Comparison of ENCODE assay signal across 8 cellular contexts in genomic region chr18:32552421-32553030, GRCh38.
DNase-seq lines count a peak whose midpoint lies in the region; ATAC-seq and TF ChIP-seq lines count a peak whose summit lies in the region.

No MANE protein-coding gene starts in this region.

- TF ChIP-seq CTCF in coronary artery (IDR thresholded peaks at IDR 0.05) (peak; percentile 40), lower lobe of right lung (IDR thresholded peaks at IDR 0.05) (peak; percentile 78)

- intact Hi-C loops in lower lobe of right lung (cut with DNase I): loop anchor here (5.0 to 10.0 kb wide), 2 partner anchors 278 to 395 kb away; no protein-coding TSS in a partner anchor

- H3K4me3 ChIP-seq in coronary artery: no peak overlapping the region
- no peak overlapping the region for H3K4me3 ChIP-seq in lower lobe of right lung

- ATAC-seq in GM18868 (IDR thresholded peaks at IDR 0.05; ENCODE audit: unreplicated experiment): peak; percentile 87
- ATAC-seq in HG03066 (IDR thresholded peaks at IDR 0.05; ENCODE audit: low read depth, unreplicated experiment): peak; percentile 86
- peak; percentile 33 to 64 for ATAC-seq in activated CD4-positive, CD25-positive, alpha-beta regulatory T cell treated with anti-CD3 and anti-CD28 coated beads, Interleukin-2, amount 50 U/mL, for 24 hours
- ATAC-seq in lower lobe of right lung: peak; percentile 87 to 89

- H3K4me1 ChIP-seq in lower lobe of right lung: no peaks in the 10 kb centered on the region

- H3K36me3 ChIP-seq in lower lobe of right lung: no peaks in the 10 kb centered on the region

- H3K27ac ChIP-seq in coronary artery (no peak overlapping the region), lower lobe of right lung (no peak overlapping the region)

- no peaks in the 10 kb centered on the region for H3K9me3 ChIP-seq in lower lobe of right lung

- DNase-seq in AG20443 (ENCODE audit: low spot score) (peak; percentile 73), NCI-H2227 (lab: John Stamatoyannopoulos, UW; ENCODE audit: unreplicated experiment) (peak; percentile 54), coronary artery (ENCODE audit: low spot score) (no peak), lower lobe of right lung (no peak)
- DNase-seq in stimulated activated CD8-positive, alpha-beta memory T cell treated with anti-CD3 and anti-CD28 coated beads, Interleukin-4, amount 100 ng/mL, for 1 hour (ENCODE audit: low read depth in 2 of 2, low spot score in 1 of 2): peak; percentile 3 to 21

- peaks cover 10% of the 10 kb centered on the region for H3K27me3 ChIP-seq in lower lobe of right lung (ENCODE audit: low read depth)

Comparison
In these comparisons a context has a peak if more than half of its experiments do, and no peak if none do; other contexts are left out.
1. DNase-seq: peak in AG20443 (single experiment), NCI-H2227 (single experiment) and stimulated activated CD8-positive, alpha-beta memory T cell treated with anti-CD3 and anti-CD28 coated beads, Interleukin-4, amount 100 ng/mL, for 1 hour (2 of 2); none in coronary artery (single experiment) and lower lobe of right lung (single experiment).
2. Peak in every context shown above with its lines, with median percentiles within 50 percentile points of each other: ATAC-seq.